In the genomic region with DNA sequence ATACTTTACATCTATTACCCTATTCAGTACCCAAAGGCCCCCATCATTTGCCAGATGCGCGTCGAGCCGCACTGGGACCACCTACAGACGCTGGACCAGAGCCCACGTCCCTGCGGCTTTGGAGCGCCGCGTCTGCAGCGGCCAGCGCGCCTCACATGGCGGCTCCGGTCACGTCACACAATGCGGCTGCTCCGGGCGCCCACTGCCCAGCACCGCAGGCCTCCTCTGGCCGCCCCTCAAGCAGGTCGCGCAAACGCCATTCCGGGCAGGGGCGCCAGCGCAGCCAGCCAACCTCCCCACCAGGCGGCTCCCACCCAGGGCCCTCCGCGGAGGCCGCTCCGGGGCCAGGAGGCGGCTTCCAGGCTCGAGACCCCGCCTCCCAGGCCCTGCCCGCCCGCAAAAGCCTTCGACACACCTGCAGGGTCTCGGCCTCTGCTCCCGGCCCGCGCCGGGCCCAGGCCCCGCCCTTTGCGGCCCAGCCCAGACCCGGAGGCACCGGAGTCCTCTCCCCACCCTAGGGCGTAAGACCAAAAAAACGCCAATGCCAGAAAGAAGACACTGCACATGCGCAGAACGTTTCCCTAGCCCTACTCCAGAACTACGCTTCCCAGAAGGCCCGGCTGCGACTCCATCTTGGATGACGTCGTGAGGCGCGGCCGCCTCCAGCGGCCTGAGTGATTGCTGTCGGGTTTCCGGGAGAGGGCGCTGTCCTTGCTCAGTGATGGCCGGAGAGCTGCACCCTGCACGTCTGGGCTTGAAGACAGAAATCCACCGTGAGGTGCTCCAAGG, we compare ENCODE assay signal across 8 cellular contexts. TPM values are rescaled to one million over a fixed set of nuclear protein-coding genes. Genes with fewer than 3 reads are reported as not detected.
A peak's percentile ranks its signal among the peaks of the same experiment; 100 is the strongest.
DNase-seq lines count a peak whose midpoint lies in the region; ATAC-seq and TF ChIP-seq lines count a peak whose summit lies in the region.

TSS of gene ZNF25 (minus strand) at position 557 of the 789 bp plus-strand sequence. CDS start 4,925 bp downstream, outside the sequence.

- H3K9ac ChIP-seq in GM23248 (peak within 1 kb of the TSS; percentile 98), fibroblast of lung (ENCODE audit: insufficient read depth, low read length) (peak within 1 kb of the TSS; percentile 64)

- no peaks in the 10 kb centered on the region for H3K27me3 ChIP-seq in GM23248 (replicated peaks; ENCODE audit: insufficient read depth)
- H3K27me3 ChIP-seq in fibroblast of lung (ENCODE audit: control insufficient read depth, insufficient read depth, low read length) = no peaks in the 10 kb centered on the region
- no peaks in the 10 kb centered on the region for H3K27me3 ChIP-seq in naive thymus-derived CD4-positive, alpha-beta T cell (ENCODE audit: control insufficient read depth in 2 of 2, insufficient read depth in 2 of 2, low read length in 2 of 2)

- H3K79me2 ChIP-seq in GM23248 (ENCODE audit: insufficient read depth) (peaks cover 48% of the 10 kb centered on the region), fibroblast of lung (ENCODE audit: control insufficient read depth, insufficient read depth, low read length) (peaks cover 5% of the 10 kb centered on the region)

- peak within 1 kb of the TSS; percentile 97 for H3K27ac Mint-ChIP-seq in activated T-helper 17 cell treated with anti-CD3 and anti-CD28 coated beads, Interleukin-2, amount 50 U/mL, for 72 hours
- H3K27ac Mint-ChIP-seq in naive thymus-derived CD4-positive, alpha-beta T cell = peak within 1 kb of the TSS; percentile 92 to 99 (median 97)
- H3K27ac Mint-ChIP-seq in stimulated activated naive B cell treated with anti-CD40 and anti-IgM and Interleukin-4, amounts not matched to agents 10 μg/mL and 1 μg/mL and 100 μg/mL, for 72 hours = peak within 1 kb of the TSS; percentile 98

- H3K9me3 ChIP-seq in GM23248 (ENCODE audit: low read depth) (no peaks in the 10 kb centered on the region), fibroblast of lung (ENCODE audit: control insufficient read depth, insufficient read depth, low read depth, low read length) (no peaks in the 10 kb centered on the region)
- H3K9me3 ChIP-seq in naive thymus-derived CD4-positive, alpha-beta T cell (ENCODE audit: control insufficient read depth in 2 of 3, low read length in 3 of 3) = no peaks in the 10 kb centered on the region

- no peaks in the 10 kb centered on the region for H3K9me2 ChIP-seq in GM23248 (ENCODE audit: insufficient read depth)

- H3K4me3 Mint-ChIP-seq in activated T-helper 17 cell treated with anti-CD3 and anti-CD28 coated beads, Interleukin-2, amount 50 U/mL, for 72 hours = peak within 1 kb of the TSS; percentile 92
- H3K4me3 Mint-ChIP-seq in naive thymus-derived CD4-positive, alpha-beta T cell = peak within 1 kb of the TSS; percentile 87 to 100 (median 95)
- H3K4me3 Mint-ChIP-seq in stimulated activated naive B cell treated with anti-CD40 and anti-IgM and Interleukin-4, amounts not matched to agents 10 μg/mL and 1 μg/mL and 100 μg/mL, for 72 hours = peak within 1 kb of the TSS; percentile 94 to 97

- H3K27ac ChIP-seq in GM23248 = peak within 1 kb of the TSS; percentile 88
- peak within 1 kb of the TSS; percentile 86 for H3K27ac ChIP-seq in fibroblast of lung (ENCODE audit: insufficient read depth, low read length)
- H3K27ac ChIP-seq in naive thymus-derived CD4-positive, alpha-beta T cell (ENCODE audit: low read depth, low read length) = peak within 1 kb of the TSS; percentile 95

- peaks cover 5% of the 10 kb centered on the region for H3K36me3 Mint-ChIP-seq in activated T-helper 17 cell treated with anti-CD3 and anti-CD28 coated beads, Interleukin-2, amount 50 U/mL, for 72 hours (ENCODE audit: low read depth)
- H3K36me3 Mint-ChIP-seq in naive thymus-derived CD4-positive, alpha-beta T cell = peaks cover 0 to 18% (median 6%) of the 10 kb centered on the region in 5 donors
- peaks cover 3 to 6% of the 10 kb centered on the region in 2 donors for H3K36me3 Mint-ChIP-seq in stimulated activated naive B cell treated with anti-CD40 and anti-IgM and Interleukin-4, amounts not matched to agents 10 μg/mL and 1 μg/mL and 100 μg/mL, for 72 hours

- H3K4me2 ChIP-seq in GM23248 (ENCODE audit: unreplicated experiment) = peak within 1 kb of the TSS; percentile 100
- peak within 1 kb of the TSS; percentile 91 for H3K4me2 ChIP-seq in fibroblast of lung (ENCODE audit: extremely low read depth, insufficient read depth, low read length)

- H3K4me1 ChIP-seq in GM23248 (ENCODE audit: insufficient read depth) (peaks cover 12% of the 10 kb centered on the region), fibroblast of lung (ENCODE audit: control insufficient read depth, extremely low read depth, insufficient read depth, low read length) (peaks cover 3% of the 10 kb centered on the region)
- H3K4me1 ChIP-seq in naive thymus-derived CD4-positive, alpha-beta T cell (ENCODE audit: control insufficient read depth in 2 of 2, insufficient read depth in 2 of 2, low read length in 2 of 2) = peaks cover 6 to 10% of the 10 kb centered on the region in 2 donors

- peak within 1 kb of the TSS; percentile 90 for H3K4me3 ChIP-seq in GM23248
- H3K4me3 ChIP-seq in fibroblast of lung (replicated peaks in 1 of 4; ENCODE audit: control extremely low read depth in 1 of 4, insufficient read depth in 1 of 4, low read depth in 3 of 4, low read length in 4 of 4) = peak within 1 kb of the TSS; percentile 46 to 93 (median 72)
- H3K4me3 ChIP-seq in naive thymus-derived CD4-positive, alpha-beta T cell (ENCODE audit: low read length) = peak within 1 kb of the TSS; percentile 62

- peaks cover 16% of the 10 kb centered on the region for H3F3A ChIP-seq in GM23248 (ENCODE audit: insufficient read depth)

- in situ Hi-C loops in GM23248 (cut with MboI) = loop anchor here (25.0 kb wide), 1 partner anchor 386 kb away; no protein-coding TSS in a partner anchor

- peak; percentile 92 for ATAC-seq in activated T-helper 17 cell treated with anti-CD3 and anti-CD28 coated beads, Interleukin-2, amount 50 U/mL, for 72 hours (replicated peaks)
- peak; percentile 94 for ATAC-seq in naive thymus-derived CD4-positive, alpha-beta T cell
- ATAC-seq in stimulated activated naive B cell treated with anti-CD40 and anti-IgM and Interleukin-4, amounts not matched to agents 10 μg/mL and 1 μg/mL and 100 μg/mL, for 72 hours (replicated peaks) = peak; percentile 94 to 96

- H3K36me3 ChIP-seq in GM23248 (ENCODE audit: low read depth) (no peaks in the 10 kb centered on the region), fibroblast of lung (ENCODE audit: control insufficient read depth, insufficient read depth, low read length) (no peaks in the 10 kb centered on the region)
- no peaks in the 10 kb centered on the region for H3K36me3 ChIP-seq in naive thymus-derived CD4-positive, alpha-beta T cell (ENCODE audit: control insufficient read depth in 2 of 3, insufficient read depth in 3 of 3, low read length in 3 of 3)

- H3K4me1 Mint-ChIP-seq in activated T-helper 17 cell treated with anti-CD3 and anti-CD28 coated beads, Interleukin-2, amount 50 U/mL, for 72 hours = peaks cover 8% of the 10 kb centered on the region
- peaks cover 19 to 36% (median 27%) of the 10 kb centered on the region in 7 donors for H3K4me1 Mint-ChIP-seq in naive thymus-derived CD4-positive, alpha-beta T cell
- H3K4me1 Mint-ChIP-seq in stimulated activated naive B cell treated with anti-CD40 and anti-IgM and Interleukin-4, amounts not matched to agents 10 μg/mL and 1 μg/mL and 100 μg/mL, for 72 hours = peaks cover 7 to 20% of the 10 kb centered on the region in 2 donors

- intact Hi-C loops in naive thymus-derived CD4-positive, alpha-beta T cell (cut with micrococcal nuclease) = loop anchor here (1.0 to 10.0 kb wide), 7 partner anchors 34 to 426 kb away; partner anchors contain the start of genes ZNF248 (in 2 of the 2), ZNF33A (in 2 of the 2) and ZNF37A (in 2 of the 2)

- peak within 1 kb of the TSS; percentile 99 for H2AFZ ChIP-seq in GM23248
- H2AFZ ChIP-seq in fibroblast of lung (ENCODE audit: low read length) = peak within 1 kb of the TSS; percentile 98

- CTCF ChIA-PET in naive thymus-derived CD4-positive, alpha-beta T cell (lab: Charles Lee) = interaction anchor here (0.5 to 1.2 kb wide), 5 partner anchors 13 to 117 kb away, joined by 3 to 5 read pairs (median 4); partner anchors contain the start of genes ZNF33A and ZNF37A

- no peaks in the 10 kb centered on the region for H4K20me1 ChIP-seq in GM23248 (ENCODE audit: insufficient read depth)
- H4K20me1 ChIP-seq in fibroblast of lung (ENCODE audit: control insufficient read depth, extremely low read depth, insufficient read depth, low read length) = no peaks in the 10 kb centered on the region

- WGBS in GM23248 (ENCODE audit: low coverage in 1 of 2, low lambda C conversion rate in 2 of 2, missing lambda C conversion rate in 2 of 2), 2 experiments = 1 to 2% methylated on average over 50 to 61 of the region's 66 CpGs

- no peaks in the 10 kb centered on the region for H3K9me3 Mint-ChIP-seq in activated T-helper 17 cell treated with anti-CD3 and anti-CD28 coated beads, Interleukin-2, amount 50 U/mL, for 72 hours
- peaks cover 0 to 4% (median 0%) of the 10 kb centered on the region in 11 donors for H3K9me3 Mint-ChIP-seq in naive thymus-derived CD4-positive, alpha-beta T cell
- H3K9me3 Mint-ChIP-seq in stimulated activated naive B cell treated with anti-CD40 and anti-IgM and Interleukin-4, amounts not matched to agents 10 μg/mL and 1 μg/mL and 100 μg/mL, for 72 hours = no peaks in the 10 kb centered on the region

- DNase-seq in EH (ENCODE audit: low read depth) (peak; percentile 98), GM23248 (peak; percentile 99), Kasumi-1 (lab: John Stamatoyannopoulos, UW) (peak; percentile 100), RKO (ENCODE audit: low spot score) (peak; percentile 100), fibroblast of lung (ENCODE audit: low read depth in 2 of 2) (peak; percentile 95 to 99)
- peak; percentile 83 to 97 (median 96) for DNase-seq in naive thymus-derived CD4-positive, alpha-beta T cell
- peak; percentile 98 for DNase-seq in stimulated activated naive B cell treated with anti-CD40 and anti-IgM and Interleukin-4, amounts not matched to agents 10 μg/mL and 1 μg/mL and 100 μg/mL, for 72 hours

- TF ChIP-seq CTCF in fibroblast of lung (conservative IDR thresholded peaks at IDR 0.05 in 1 of 2, IDR thresholded peaks at IDR 0.05 in 1 of 2; ENCODE audit: low read depth in 1 of 2, low read length in 2 of 2) = peak; percentile 84 to 86

- POLR2A ChIA-PET in naive thymus-derived CD4-positive, alpha-beta T cell (lab: Charles Lee) = interaction anchor here (0.5 to 3.5 kb wide), 14 partner anchors 11 to 427 kb away, joined by 3 to 25 read pairs (median 4); partner anchors contain the start of genes ZNF248, ZNF33A and ZNF37A

- no peaks in the 10 kb centered on the region for H3K27me3 Mint-ChIP-seq in activated T-helper 17 cell treated with anti-CD3 and anti-CD28 coated beads, Interleukin-2, amount 50 U/mL, for 72 hours
- peaks cover 0 to 2% (median 0%) of the 10 kb centered on the region in 5 donors for H3K27me3 Mint-ChIP-seq in naive thymus-derived CD4-positive, alpha-beta T cell
- H3K27me3 Mint-ChIP-seq in stimulated activated naive B cell treated with anti-CD40 and anti-IgM and Interleukin-4, amounts not matched to agents 10 μg/mL and 1 μg/mL and 100 μg/mL, for 72 hours = no peaks in the 10 kb centered on the region

RNA-seq across cellular contexts. Expression of gene ZNF25, which starts in this region (rescaled TPM):
- total RNA-seq in GM23248 (2014; rRNA removed; shearing (Covaris generic)) = 11.8 and 13.8 TPM in 2 replicates
- polyA plus RNA-seq in GM23248 (2016; fragmentation: Nextera tagmentation; extraction: Ambion mirVana) = 11.2 and 11.8 TPM in 2 replicates
- 1 to 10 TPM; 5.7 to 9.5 TPM for total RNA-seq in activated T-helper 17 cell treated with anti-CD3 and anti-CD28 coated beads, Interleukin-2, amount 50 U/mL, for 72 hours
- 14.6 and 18.5 TPM in 2 replicates for total RNA-seq in fibroblast of lung
- polyA plus RNA-seq in fibroblast of lung = 6.0 and 12.0 TPM in 2 replicates
- polyA plus RNA-seq in fibroblast of lung (2012) = 4.8 and 7.3 TPM in 2 replicates
- 1.1 and 1.2 TPM in 2 replicates for polyA minus RNA-seq in fibroblast of lung (ENCODE audit: low replicate concordance)
- total RNA-seq in naive thymus-derived CD4-positive, alpha-beta T cell = 10 to 100 TPM in 3 of 5 experiments, 1 to 10 TPM in 2; 7.0 to 13.9 (median 10.1) TPM
- 1 to 10 TPM; 4.3 to 4.7 TPM for polyA plus RNA-seq in naive thymus-derived CD4-positive, alpha-beta T cell

Comparison
In these comparisons a context has a peak if more than half of its experiments do, and no peak if none do; other contexts are left out.
1. Peak in every context shown above with its lines: DNase-seq, ATAC-seq, H3K4me3 ChIP-seq and H3K27ac ChIP-seq.